In the genomic region with DNA sequence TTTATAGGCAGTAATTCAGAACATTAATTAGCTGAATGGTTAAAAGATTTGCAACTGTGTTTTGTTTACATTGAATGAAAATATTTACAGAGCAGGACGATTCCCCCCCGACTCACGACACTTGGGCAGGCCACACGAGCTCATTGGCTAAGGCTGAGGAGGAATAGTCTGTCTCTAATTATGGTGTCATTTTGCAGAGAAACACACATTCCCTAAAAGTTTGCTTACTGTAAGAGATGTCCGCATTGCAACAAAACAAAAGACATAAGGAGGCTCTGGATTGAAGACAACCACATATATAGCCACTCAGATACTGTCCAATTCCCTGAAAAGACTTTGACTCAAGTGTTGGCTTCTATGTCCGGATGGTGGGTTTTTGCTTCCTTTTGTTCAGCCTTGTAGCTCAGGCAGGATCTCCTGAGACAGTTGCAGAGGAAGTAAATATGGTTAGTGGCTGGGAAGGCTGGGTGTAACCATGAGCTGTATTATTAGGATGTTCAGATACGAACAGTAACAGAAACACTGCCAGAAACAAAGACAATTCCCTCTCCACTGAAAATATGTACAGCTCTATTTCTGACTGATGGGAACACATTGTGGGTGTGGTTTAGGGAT, we compare ENCODE assay signal across 10 cellular contexts.
DNase-seq lines count a peak whose midpoint lies in the region; ATAC-seq and TF ChIP-seq lines count a peak whose summit lies in the region.
"Had no signal": no experiment of that assay in that cellular context is flagged by ENCODE, and none has a peak within 500 bp of the region (broad histone marks: within the 10 kb centered on the region; RNA-seq: fewer than 3 reads in every experiment).

No MANE protein-coding gene starts in this region.

- ATAC-seq in activated CD8-positive, alpha-beta memory T cell treated with anti-CD3 and anti-CD28 coated beads, Interleukin-2, amount 10 ng/mL, durations not matched to agents 7 days and 5 days, result peak; percentile 29
- peak; percentile 21 to 54 for ATAC-seq in lower lobe of right lung

- TF ChIP-seq POLR2A in transverse colon (IDR thresholded peaks at IDR 0.05), result no peak
- TF ChIP-seq POLR2A in erythroblast (IDR thresholded peaks at IDR 0.05; ENCODE audit: low read length), result no peak

- H3K4me1 ChIP-seq in adipocyte (ENCODE audit: control insufficient read depth, insufficient read depth, low read length), result peaks cover 58% of the 10 kb centered on the region
- H3K4me1 ChIP-seq in lower lobe of right lung, result peaks cover 99% of the 10 kb centered on the region
- peaks cover 20 to 87% (median 46%) of the 10 kb centered on the region in 4 donors for H3K4me1 ChIP-seq in transverse colon

- peaks cover 46% of the 10 kb centered on the region for H3K36me3 Mint-ChIP-seq in activated CD8-positive, alpha-beta memory T cell treated with anti-CD3 and anti-CD28 coated beads, Interleukin-2, amount 10 ng/mL, durations not matched to agents 7 days and 5 days

- 53 to 54% methylated on average over 7 of the region's 7 CpGs for WGBS in transverse colon (ENCODE audit: low coverage in 1 of 2), 2 donors

- intact Hi-C loops in lower lobe of right lung (cut with DNase I), result no loop called here
- intact Hi-C loops in transverse colon (cut with DNase I; ENCODE audit: low total_unique reads), result no loop called here

- H3K27ac ChIP-seq in lower lobe of right lung (peak overlapping the region; percentile 70), transverse colon (peak overlapping the region; percentile 76 to 85 (median 82))

- in situ Hi-C loops in transverse colon (cut with MboI; ENCODE audit: low pct_ligation_motif_present in 1 of 4, low pct_unique_long_range_greater_than_20kb in 1 of 4, low sequenced_read_pairs in 3 of 4), result no loop called here

- H3K9ac ChIP-seq in adipocyte (ENCODE audit: low read length), result no peak overlapping the region

- H3K36me3 ChIP-seq in adipocyte (ENCODE audit: control insufficient read depth, insufficient read depth, low read length, severe bottlenecking), result peaks cover 6% of the 10 kb centered on the region
- H3K36me3 ChIP-seq in lower lobe of right lung, result peaks cover 29% of the 10 kb centered on the region
- H3K36me3 ChIP-seq in transverse colon, result no peaks in the 10 kb centered on the region

- H3K27me3 ChIP-seq in adipocyte (replicated peaks; ENCODE audit: control insufficient read depth, insufficient read depth, low read length) (no peaks in the 10 kb centered on the region), lower lobe of right lung (ENCODE audit: low read depth) (no peaks in the 10 kb centered on the region), transverse colon (no peaks in the 10 kb centered on the region)

- TF ChIP-seq EP300 in transverse colon (IDR thresholded peaks at IDR 0.05; ENCODE audit: low read depth), result no peak

- H3K4me3 Mint-ChIP-seq in activated CD8-positive, alpha-beta memory T cell treated with anti-CD3 and anti-CD28 coated beads, Interleukin-2, amount 10 ng/mL, durations not matched to agents 7 days and 5 days, result peak overlapping the region; percentile 56

- no peaks in the 10 kb centered on the region for H3K27me3 Mint-ChIP-seq in activated CD8-positive, alpha-beta memory T cell treated with anti-CD3 and anti-CD28 coated beads, Interleukin-2, amount 10 ng/mL, durations not matched to agents 7 days and 5 days

- H3K4me1 Mint-ChIP-seq in activated CD8-positive, alpha-beta memory T cell treated with anti-CD3 and anti-CD28 coated beads, Interleukin-2, amount 10 ng/mL, durations not matched to agents 7 days and 5 days, result peaks cover 68% of the 10 kb centered on the region

- peak overlapping the region; percentile 96 for H3K27ac Mint-ChIP-seq in activated CD8-positive, alpha-beta memory T cell treated with anti-CD3 and anti-CD28 coated beads, Interleukin-2, amount 10 ng/mL, durations not matched to agents 7 days and 5 days

- CTCF ChIA-PET in activated CD8-positive, alpha-beta memory T cell treated with anti-CD3 and anti-CD28 coated beads, Interleukin-2, amount 10 ng/mL, durations not matched to agents 7 days and 5 days (lab: Charles Lee), result interaction anchor here (0.9 to 3.9 kb wide), 9 partner anchors 17 to 328 kb away, joined by 3 to 27 read pairs (median 4); no protein-coding TSS in a partner anchor

- no peak for TF ChIP-seq CTCF in lower lobe of right lung (IDR thresholded peaks at IDR 0.05)
- TF ChIP-seq CTCF in transverse colon (IDR thresholded peaks at IDR 0.05), result no peak

- H3K9me3 ChIP-seq in adipocyte (ENCODE audit: control insufficient read depth, low read length), result no peaks in the 10 kb centered on the region
- no peaks in the 10 kb centered on the region for H3K9me3 ChIP-seq in lower lobe of right lung
- H3K9me3 ChIP-seq in transverse colon, result no peaks in the 10 kb centered on the region

- peak; percentile 62 for DNase-seq in activated CD8-positive, alpha-beta memory T cell treated with anti-CD3 and anti-CD28 coated beads, Interleukin-2, amount 10 ng/mL, durations not matched to agents 7 days and 5 days
- no peak for DNase-seq in activated CD8-positive, alpha-beta memory T cell treated with anti-CD3 and anti-CD28 coated beads, Interleukin-2, amount 50 U/mL, for 48 hours
- DNase-seq in adipocyte (ENCODE audit: low read depth) (peak; percentile 43), lower lobe of right lung (no peak), transverse colon (no peak), NCI-H2081 (lab: John Stamatoyannopoulos, UW) (no peak), erythroblast (lab: John Stamatoyannopoulos, UW) (no peak), iPS-NIHi11 (ENCODE audit: low spot score) (no peak)
- DNase-seq: C1 segment of cervical spinal cord, retina had no signal

- peak overlapping the region; percentile 87 for H3K4me3 ChIP-seq in adipocyte (ENCODE audit: low read length)
- H3K4me3 ChIP-seq in lower lobe of right lung, result peak overlapping the region; percentile 54
- peak overlapping the region in 1 of 4 donors; percentile 17 for H3K4me3 ChIP-seq in transverse colon

- H3K9me3 Mint-ChIP-seq in activated CD8-positive, alpha-beta memory T cell treated with anti-CD3 and anti-CD28 coated beads, Interleukin-2, amount 10 ng/mL, durations not matched to agents 7 days and 5 days (ENCODE audit: low read depth), result no peaks in the 10 kb centered on the region

Comparison
In these comparisons a context has a peak if more than half of its experiments do, and no peak if none do; other contexts are left out.
1. DNase-seq: peak in activated CD8-positive, alpha-beta memory T cell treated with anti-CD3 and anti-CD28 coated beads, Interleukin-2, amount 10 ng/mL, durations not matched to agents 7 days and 5 days (single experiment) and adipocyte (single experiment); none in activated CD8-positive, alpha-beta memory T cell treated with anti-CD3 and anti-CD28 coated beads, Interleukin-2, amount 50 U/mL, for 48 hours (single experiment), lower lobe of right lung (single experiment), transverse colon (single experiment), NCI-H2081 (0 of 2), erythroblast (0 of 2) and iPS-NIHi11 (single experiment).